In the genomic region with DNA sequence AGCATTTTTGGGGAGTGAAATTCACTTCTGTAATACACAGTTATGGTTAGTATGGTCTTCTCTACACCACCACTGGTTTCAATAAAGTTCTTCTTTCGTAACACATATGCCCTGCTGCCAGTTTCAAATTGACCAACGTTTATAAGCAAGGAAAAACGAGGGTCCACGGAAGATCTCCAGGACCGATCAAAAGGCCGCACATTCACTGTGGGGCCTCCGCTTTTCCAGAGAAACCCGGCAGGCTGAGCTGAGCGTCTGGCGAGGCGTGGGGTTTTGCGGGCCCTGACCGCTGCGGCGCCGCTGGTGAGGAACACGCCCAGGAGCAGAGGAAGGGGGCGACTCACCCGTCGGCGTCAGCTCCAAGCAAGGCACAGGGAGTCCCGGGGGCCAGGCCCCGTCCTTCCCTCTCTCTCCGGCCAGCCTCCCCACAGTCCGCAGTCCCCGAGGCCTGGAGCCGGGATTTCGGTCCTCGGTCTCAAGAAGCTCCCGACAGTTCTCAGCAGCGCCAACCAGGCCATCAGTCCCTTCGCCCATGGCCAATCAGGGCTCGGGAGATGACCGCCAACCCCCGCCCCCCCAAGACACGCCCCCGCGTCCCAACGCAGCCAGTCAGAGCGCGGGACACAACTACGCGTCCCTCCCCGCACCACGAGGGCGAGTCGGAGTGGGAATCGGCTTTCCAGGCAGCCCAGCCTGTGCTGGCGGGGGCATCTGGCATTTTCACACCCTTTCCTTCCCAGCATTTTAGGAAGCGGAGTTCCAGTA, we compare ENCODE assay signal across 2 cellular contexts.
TF ChIP-seq lines count a peak whose summit lies in the region.

A gene with protein sequence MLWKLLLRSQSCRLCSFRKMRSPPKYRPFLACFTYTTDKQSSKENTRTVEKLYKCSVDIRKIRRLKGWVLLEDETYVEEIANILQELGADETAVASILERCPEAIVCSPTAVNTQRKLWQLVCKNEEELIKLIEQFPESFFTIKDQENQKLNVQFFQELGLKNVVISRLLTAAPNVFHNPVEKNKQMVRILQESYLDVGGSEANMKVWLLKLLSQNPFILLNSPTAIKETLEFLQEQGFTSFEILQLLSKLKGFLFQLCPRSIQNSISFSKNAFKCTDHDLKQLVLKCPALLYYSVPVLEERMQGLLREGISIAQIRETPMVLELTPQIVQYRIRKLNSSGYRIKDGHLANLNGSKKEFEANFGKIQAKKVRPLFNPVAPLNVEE (minus strand): TSS at position 522 of the 765 bp plus-strand sequence. CDS start 8,432 bp downstream, outside the sequence.

TF ChIP-seq in GM23338, 12 proteins besides CTCF, POLR2A, EP300 and RAD21 (continued from another document):
- TF ChIP-seq, protein P1, sequence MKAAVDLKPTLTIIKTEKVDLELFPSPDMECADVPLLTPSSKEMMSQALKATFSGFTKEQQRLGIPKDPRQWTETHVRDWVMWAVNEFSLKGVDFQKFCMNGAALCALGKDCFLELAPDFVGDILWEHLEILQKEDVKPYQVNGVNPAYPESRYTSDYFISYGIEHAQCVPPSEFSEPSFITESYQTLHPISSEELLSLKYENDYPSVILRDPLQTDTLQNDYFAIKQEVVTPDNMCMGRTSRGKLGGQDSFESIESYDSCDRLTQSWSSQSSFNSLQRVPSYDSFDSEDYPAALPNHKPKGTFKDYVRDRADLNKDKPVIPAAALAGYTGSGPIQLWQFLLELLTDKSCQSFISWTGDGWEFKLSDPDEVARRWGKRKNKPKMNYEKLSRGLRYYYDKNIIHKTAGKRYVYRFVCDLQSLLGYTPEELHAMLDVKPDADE (IDR thresholded peaks at IDR 0.05): no peak

TF ChIP-seq in neural cell, 6 proteins besides CTCF, POLR2A, EP300 and RAD21 (continued from another document):
- TF ChIP-seq, protein P2, sequence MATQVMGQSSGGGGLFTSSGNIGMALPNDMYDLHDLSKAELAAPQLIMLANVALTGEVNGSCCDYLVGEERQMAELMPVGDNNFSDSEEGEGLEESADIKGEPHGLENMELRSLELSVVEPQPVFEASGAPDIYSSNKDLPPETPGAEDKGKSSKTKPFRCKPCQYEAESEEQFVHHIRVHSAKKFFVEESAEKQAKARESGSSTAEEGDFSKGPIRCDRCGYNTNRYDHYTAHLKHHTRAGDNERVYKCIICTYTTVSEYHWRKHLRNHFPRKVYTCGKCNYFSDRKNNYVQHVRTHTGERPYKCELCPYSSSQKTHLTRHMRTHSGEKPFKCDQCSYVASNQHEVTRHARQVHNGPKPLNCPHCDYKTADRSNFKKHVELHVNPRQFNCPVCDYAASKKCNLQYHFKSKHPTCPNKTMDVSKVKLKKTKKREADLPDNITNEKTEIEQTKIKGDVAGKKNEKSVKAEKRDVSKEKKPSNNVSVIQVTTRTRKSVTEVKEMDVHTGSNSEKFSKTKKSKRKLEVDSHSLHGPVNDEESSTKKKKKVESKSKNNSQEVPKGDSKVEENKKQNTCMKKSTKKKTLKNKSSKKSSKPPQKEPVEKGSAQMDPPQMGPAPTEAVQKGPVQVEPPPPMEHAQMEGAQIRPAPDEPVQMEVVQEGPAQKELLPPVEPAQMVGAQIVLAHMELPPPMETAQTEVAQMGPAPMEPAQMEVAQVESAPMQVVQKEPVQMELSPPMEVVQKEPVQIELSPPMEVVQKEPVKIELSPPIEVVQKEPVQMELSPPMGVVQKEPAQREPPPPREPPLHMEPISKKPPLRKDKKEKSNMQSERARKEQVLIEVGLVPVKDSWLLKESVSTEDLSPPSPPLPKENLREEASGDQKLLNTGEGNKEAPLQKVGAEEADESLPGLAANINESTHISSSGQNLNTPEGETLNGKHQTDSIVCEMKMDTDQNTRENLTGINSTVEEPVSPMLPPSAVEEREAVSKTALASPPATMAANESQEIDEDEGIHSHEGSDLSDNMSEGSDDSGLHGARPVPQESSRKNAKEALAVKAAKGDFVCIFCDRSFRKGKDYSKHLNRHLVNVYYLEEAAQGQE (IDR thresholded peaks at IDR 0.05; ENCODE audit: borderline replicate concordance): peak; percentile 37
- peak; percentile 62 for TF ChIP-seq TAF1 (IDR thresholded peaks at IDR 0.05; ENCODE audit: low read depth)
